ENCODE assay signal across 8 cellular contexts in the genomic region with DNA sequence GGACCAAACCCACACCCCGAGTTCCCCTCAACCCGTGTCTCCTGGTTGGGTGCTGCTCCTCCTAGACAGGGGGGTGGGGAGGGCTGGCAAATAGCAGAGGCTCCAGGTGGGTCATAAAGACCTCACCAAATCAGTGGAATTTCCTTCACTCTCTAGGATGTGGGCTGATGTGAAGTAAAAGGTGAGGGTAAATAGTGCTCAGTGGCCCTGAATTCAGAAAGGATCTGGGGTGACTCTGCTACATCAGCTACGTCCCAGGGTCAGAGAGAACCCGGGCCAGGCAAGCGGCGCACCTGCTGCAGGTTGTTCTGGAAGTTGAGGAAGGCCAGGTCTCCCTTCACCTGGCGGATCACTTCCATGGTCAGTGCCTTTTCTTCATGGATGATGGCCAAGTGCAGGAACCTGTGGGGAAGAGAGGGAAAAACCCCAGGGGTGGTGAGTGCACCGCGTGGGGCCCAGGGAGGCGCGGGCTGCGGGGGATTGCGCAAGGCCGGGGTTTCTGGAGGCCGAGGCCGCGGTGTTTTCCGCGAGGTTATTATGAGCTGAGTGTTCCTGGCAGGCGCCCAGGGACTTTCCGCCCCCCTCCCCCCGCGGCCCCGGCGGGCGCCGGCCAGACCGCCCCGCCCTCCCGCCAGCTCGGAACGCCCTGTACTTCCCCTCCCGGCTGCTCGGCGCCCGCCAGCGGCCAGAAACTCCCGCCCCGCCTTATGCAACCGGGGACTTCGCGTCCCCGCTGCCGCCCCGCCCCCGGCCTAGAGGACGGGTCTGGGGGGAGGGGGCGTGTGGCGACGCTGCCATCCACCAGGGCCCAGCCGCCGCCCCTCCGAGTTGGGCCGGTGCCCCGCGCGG. TPM values are rescaled to one million over a fixed set of nuclear protein-coding genes. Genes with fewer than 3 reads are reported as not detected.
A peak's percentile ranks its signal among the peaks of the same experiment; 100 is the strongest.
DNase-seq lines count a peak whose midpoint lies in the region; TF ChIP-seq lines count a peak whose summit lies in the region.

No MANE protein-coding gene starts in this region.

- 0 out of 2 replicates have a peak, but pooled peaks cover 2% of the 10 kb centered on the region for H3F3A ChIP-seq in MM.1S (ENCODE audit: insufficient read depth, low read length)
- no peaks in the 10 kb centered on the region for H3F3A ChIP-seq in neural cell (ENCODE audit: insufficient read depth, low read length, poor library complexity, severe bottlenecking)

- H2AFZ ChIP-seq in MM.1S (ENCODE audit: low read length) (no peak overlapping the region), neural cell (ENCODE audit: low read depth, low read length) (peak overlapping the region; percentile 32)

- in situ Hi-C loops in G401 (cut with HindIII; ENCODE audit: low sequenced_read_pairs), result loop anchor here (10.0 to 25.0 kb wide), 2 partner anchors 179 to 366 kb away; partner anchors contain the start of gene FAM177A1

- H3K4me1 Mint-ChIP-seq in stimulated activated naive CD8-positive, alpha-beta T cell treated with anti-CD3 and anti-CD28 coated beads, Interleukin-15, Interleukin-2, amounts not matched to agents 100 ng/mL and 50 ng/mL, for 24 hours (ENCODE audit: low read depth), result peaks cover 71% of the 10 kb centered on the region

- peak overlapping the region; percentile 99 for H3K27ac Mint-ChIP-seq in stimulated activated naive CD8-positive, alpha-beta T cell treated with anti-CD3 and anti-CD28 coated beads, Interleukin-15, Interleukin-2, amounts not matched to agents 100 ng/mL and 50 ng/mL, for 24 hours

- TF ChIP-seq CTCF in MM.1S (IDR thresholded peaks at IDR 0.05; ENCODE audit: low read length) (no peak), neural cell (IDR thresholded peaks at IDR 0.05; ENCODE audit: poor library complexity, severe bottlenecking) (no peak)

- peaks cover 22% of the 10 kb centered on the region for H3K4me1 ChIP-seq in MM.1S (ENCODE audit: low read length)

- TF ChIP-seq EP300 in neural cell (conservative IDR thresholded peaks at IDR 0.05; ENCODE audit: poor library complexity, severe bottlenecking), result no peak

- H3K4me2 ChIP-seq in MM.1S (ENCODE audit: low read depth, low read length) (peak overlapping the region; percentile 89), neural cell (ENCODE audit: low read length) (peak overlapping the region; percentile 72)

- H3K9me2 ChIP-seq in MM.1S (replicated peaks; ENCODE audit: insufficient read depth, low read length) (no peaks in the 10 kb centered on the region), neural cell (ENCODE audit: insufficient read depth, low read length) (no peaks in the 10 kb centered on the region)

- H3K27me3 ChIP-seq in MM.1S (replicated peaks; ENCODE audit: insufficient read depth, low read length) (no peaks in the 10 kb centered on the region), neural cell (ENCODE audit: insufficient read depth, low read depth, low read length) (no peaks in the 10 kb centered on the region)

- H3K4me3 Mint-ChIP-seq in stimulated activated naive CD8-positive, alpha-beta T cell treated with anti-CD3 and anti-CD28 coated beads, Interleukin-15, Interleukin-2, amounts not matched to agents 100 ng/mL and 50 ng/mL, for 24 hours, result peak overlapping the region; percentile 99

- no peaks in the 10 kb centered on the region for H3K9me3 ChIP-seq in MM.1S (replicated peaks; ENCODE audit: insufficient read depth, low read length)
- H3K9me3 ChIP-seq in neural cell (ENCODE audit: low read length), result no peaks in the 10 kb centered on the region

- H3K36me3 Mint-ChIP-seq in stimulated activated naive CD8-positive, alpha-beta T cell treated with anti-CD3 and anti-CD28 coated beads, Interleukin-15, Interleukin-2, amounts not matched to agents 100 ng/mL and 50 ng/mL, for 24 hours (ENCODE audit: low read depth), result peaks cover 49% of the 10 kb centered on the region

- no peaks in the 10 kb centered on the region for H4K20me1 ChIP-seq in MM.1S (ENCODE audit: insufficient read depth, low read length)
- H4K20me1 ChIP-seq in neural cell (ENCODE audit: insufficient read depth), result no peaks in the 10 kb centered on the region

- no peaks in the 10 kb centered on the region for H3K27me3 Mint-ChIP-seq in stimulated activated naive CD8-positive, alpha-beta T cell treated with anti-CD3 and anti-CD28 coated beads, Interleukin-15, Interleukin-2, amounts not matched to agents 100 ng/mL and 50 ng/mL, for 24 hours

- TF ChIP-seq RAD21 in neural cell (conservative IDR thresholded peaks at IDR 0.05), result no peak

- no peaks in the 10 kb centered on the region for H3K9me3 Mint-ChIP-seq in stimulated activated naive CD8-positive, alpha-beta T cell treated with anti-CD3 and anti-CD28 coated beads, Interleukin-15, Interleukin-2, amounts not matched to agents 100 ng/mL and 50 ng/mL, for 24 hours

- H3K79me2 ChIP-seq in MM.1S (ENCODE audit: low read length) (peaks cover 17% of the 10 kb centered on the region), neural cell (replicated peaks; ENCODE audit: insufficient read depth, low read length) (peaks cover 11% of the 10 kb centered on the region)

- H3K27ac ChIP-seq in MM.1S (ENCODE audit: low read length) (peak overlapping the region; percentile 70), neural cell (ENCODE audit: low read length) (peak overlapping the region; percentile 89)

- H3K9ac ChIP-seq in MM.1S (ENCODE audit: low read length) (peak overlapping the region; percentile 52), neural cell (ENCODE audit: low read length) (peak overlapping the region; percentile 96)

- DNase-seq in G401 (ENCODE audit: low spot score) (peak; percentile 88), HCEC 1CT (peak; percentile 94), MM.1S (peak; percentile 79), SHP77 (lab: John Stamatoyannopoulos, UW) (peak; percentile 90 to 95), fibroblast of the conjunctiva (ENCODE audit: low read depth) (peak; percentile 93)
- DNase-seq in activated effector memory CD4-positive, alpha-beta T cell treated with anti-CD3 and anti-CD28 coated beads, Interleukin-2, amount 50 U/mL, for 16 hours, result peak; percentile 99

- H3K36me3 ChIP-seq in MM.1S (replicated peaks; ENCODE audit: insufficient read depth, low read length) (peaks cover 8% of the 10 kb centered on the region), neural cell (ENCODE audit: insufficient read depth, low read length) (no peaks in the 10 kb centered on the region)

- peak overlapping the region; percentile 72 for H3K4me3 ChIP-seq in MM.1S (ENCODE audit: low read length)
- H3K4me3 ChIP-seq in neural cell (ENCODE audit: low read length), result peak overlapping the region; percentile 86

TF ChIP-seq in neural cell, 6 proteins besides CTCF, POLR2A, EP300 and RAD21:
- no peak for TF ChIP-seq TAF1 (IDR thresholded peaks at IDR 0.05; ENCODE audit: low read depth)
- TF ChIP-seq MXI1 (conservative IDR thresholded peaks at IDR 0.05; ENCODE audit: poor library complexity, severe bottlenecking), result peak; percentile 7
- TF ChIP-seq REST (IDR thresholded peaks at IDR 0.05; ENCODE audit: borderline replicate concordance), result no peak
- no peak for TF ChIP-seq SMC3 (conservative IDR thresholded peaks at IDR 0.05; ENCODE audit: poor library complexity)
- TF ChIP-seq POLR2AphosphoS5 (IDR thresholded peaks at IDR 0.05), result no peak

RNA-seq across cellular contexts. Expression of gene NFKBIA, which starts 0.9 kb away (rescaled TPM):
- total RNA-seq in G401 (2014; rRNA removed; shearing (Covaris generic)), result 98.1 and 101 TPM in 2 replicates
- 38.4 and 48.8 TPM in 2 replicates for polyA plus RNA-seq in neural cell
- 59.2 and 72.8 TPM in 2 replicates for polyA minus RNA-seq in neural cell

Comparison
In these comparisons a context has a peak if more than half of its experiments do, and no peak if none do; other contexts are left out.
1. Peak in every context shown above with its lines: DNase-seq, H3K4me3 ChIP-seq and H3K27ac ChIP-seq.